In genomic region chr2:20421988-20422678, GRCh38 we compare ENCODE assay signal across 1 cellular context.
A peak's percentile ranks its signal among the peaks of the same experiment; 100 is the strongest.
TF ChIP-seq lines count a peak whose summit lies in the region.

No MANE protein-coding gene starts in this region.

TF ChIP-seq in liver, 16 proteins besides CTCF, POLR2A, EP300 and RAD21 (continued from another document):
- peak; percentile 46 to 57 for TF ChIP-seq JUND (IDR thresholded peaks at IDR 0.05)
- TF ChIP-seq TAF1 (conservative IDR thresholded peaks at IDR 0.05) = no peak
- peak; percentile 24 for TF ChIP-seq FOXA1 (IDR thresholded peaks at IDR 0.05)
- peak; percentile 34 for TF ChIP-seq FOXA2 (IDR thresholded peaks at IDR 0.05)
